In genomic region chr12:9702239-9702638, GRCh38 we compare ENCODE assay signal across 15 cellular contexts. TPM values are rescaled to one million over a fixed set of nuclear protein-coding genes. Genes with fewer than 3 reads are reported as not detected.
A peak's percentile ranks its signal among the peaks of the same experiment; 100 is the strongest.
DNase-seq lines count a peak whose midpoint lies in the region; ATAC-seq and TF ChIP-seq lines count a peak whose summit lies in the region.
"Had no signal": no experiment of that assay in that cellular context is flagged by ENCODE, and none has a peak within 500 bp of the region (broad histone marks: within the 10 kb centered on the region; RNA-seq: fewer than 3 reads in every experiment).

No MANE protein-coding gene starts in this region.

- H3K9me3 Mint-ChIP-seq in WTC11 = peaks cover 74% of the 10 kb centered on the region

- peaks cover 10% of the 10 kb centered on the region; the same call in 1 of the 2 replicates for H3K4me1 Mint-ChIP-seq in WTC11

- TF ChIP-seq CTCF in WTC11 (IDR thresholded peaks at IDR 0.05) = no peak

- H3K36me3 ChIP-seq in BLaER1 treated with 17β-estradiol and CSF1 and Interleukin-3, amounts not matched to agents 10 nM and 100 nM = peaks cover 0 to 5% (median 0%) of the 10 kb centered on the region in 11 experiments; a peak in 7 of 22 replicates
- no peaks in the 10 kb centered on the region for H3K36me3 ChIP-seq in aorta (ENCODE audit: control insufficient read depth in 1 of 2, insufficient read depth in 2 of 2, low read length in 1 of 2)
- H3K36me3 ChIP-seq: left ventricle myocardium inferior, ovary had no signal

- 84 to 98% methylated on average over 3 of the region's 3 CpGs for WGBS in aorta, 2 donors

- H4K20me1 ChIP-seq in BLaER1 treated with 17β-estradiol and CSF1 and Interleukin-3, amounts not matched to agents 10 nM and 100 nM = no peaks in the 10 kb centered on the region

- peak overlapping the region in 6 of 11 experiments; percentile 9 to 38 (median 18); a peak in 9 of 22 replicates for H3K27ac ChIP-seq in BLaER1 treated with 17β-estradiol and CSF1 and Interleukin-3, amounts not matched to agents 10 nM and 100 nM
- H3K27ac ChIP-seq in aorta (ENCODE audit: low read depth in 1 of 2, low read length in 2 of 2) = no peak overlapping the region
- H3K27ac ChIP-seq: left ventricle myocardium inferior, ovary had no signal

- H3K27me3 ChIP-seq in BLaER1 treated with 17β-estradiol and CSF1 and Interleukin-3, amounts not matched to agents 10 nM and 100 nM = no peaks in the 10 kb centered on the region
- H3K27me3 ChIP-seq in aorta (ENCODE audit: control insufficient read depth in 1 of 2, insufficient read depth in 2 of 2, low read length in 1 of 2) = no peaks in the 10 kb centered on the region
- H3K27me3 ChIP-seq: ovary had no signal

- H3K36me3 Mint-ChIP-seq in WTC11 = peaks cover 20% of the 10 kb centered on the region

- 0 out of 20 replicates have a peak overlapping the region, but pooled peaks of 1 of the 10 experiments have one; percentile 18 for H3K4me3 ChIP-seq in BLaER1 treated with 17β-estradiol and CSF1 and Interleukin-3, amounts not matched to agents 10 nM and 100 nM
- H3K4me3 ChIP-seq in Jurkat, Clone E6-1 (ENCODE audit: low read length) = peak overlapping the region; percentile 45
- H3K4me3 ChIP-seq in aorta (ENCODE audit: low read length in 2 of 2) = no peak overlapping the region
- H3K4me3 ChIP-seq: left ventricle myocardium inferior, ovary had no signal

- H3K9ac ChIP-seq in BLaER1 treated with 17β-estradiol and CSF1 and Interleukin-3, amounts not matched to agents 10 nM and 100 nM = peak overlapping the region in 3 of 11 experiments; percentile 15 to 26 (median 15); a peak in 3 of 22 replicates

- peaks cover 21 to 86% (median 38%) of the 10 kb centered on the region in 10 experiments for H3K4me1 ChIP-seq in BLaER1 treated with 17β-estradiol and CSF1 and Interleukin-3, amounts not matched to agents 10 nM and 100 nM
- no peaks in the 10 kb centered on the region for H3K4me1 ChIP-seq in aorta (ENCODE audit: control insufficient read depth in 1 of 2, insufficient read depth in 2 of 2, low read length in 2 of 2)

- intact Hi-C loops in aorta (cut with DNase I) = no loop called here

- H3K27ac Mint-ChIP-seq in WTC11 = no peak overlapping the region

- CTCF ChIA-PET in WTC11 (lab: Charles Lee) = no interaction called here

- DNase-seq in Jurkat, Clone E6-1 (ENCODE audit: low read depth, low spot score) = peak; percentile 89
- DNase-seq in activated CD8-positive, alpha-beta memory T cell treated with anti-CD3 and anti-CD28 coated beads, Interleukin-2, amount 50 U/mL, for 4 hours = peak; percentile 46
- DNase-seq in WTC11 (ENCODE audit: low spot score) = no peak
- DNase-seq in inferior parietal cortex (ENCODE audit: extremely low spot score) = no peak
- DNase-seq in aorta = no peak
- DNase-seq: foreskin melanocyte, H7, left ventricle myocardium inferior, NCI-H1048, NCI-H774, ovary, substantia nigra had no signal

- H3K27me3 Mint-ChIP-seq in WTC11 (ENCODE audit: low read depth) = peaks cover 13% of the 10 kb centered on the region; the same call in 1 of the 2 replicates

- no peak overlapping the region for H3K4me3 Mint-ChIP-seq in WTC11

- H3K4me2 ChIP-seq in BLaER1 treated with 17β-estradiol and CSF1 and Interleukin-3, amounts not matched to agents 10 nM and 100 nM = peak overlapping the region; percentile 43 to 89 (median 74)

- H3K9me3 ChIP-seq in BLaER1 treated with 17β-estradiol and CSF1 and Interleukin-3, amounts not matched to agents 10 nM and 100 nM (replicated peaks in 1 of 11) = peaks cover 10 to 23% (median 20%) of the 10 kb centered on the region in 11 experiments; a peak in 19 of 22 replicates
- peaks cover 2% of the 10 kb centered on the region for H3K9me3 ChIP-seq in aorta (ENCODE audit: control insufficient read depth, low read length)
- H3K9me3 ChIP-seq: ovary had no signal

- peak; percentile 26 for ATAC-seq in esophagus mucosa
- no peak for ATAC-seq in WTC11
- no peak for ATAC-seq in HG03108 (IDR thresholded peaks at IDR 0.05; ENCODE audit: unreplicated experiment)
- no peak for ATAC-seq in aorta (ENCODE audit: low FRiP score)

- POLR2A ChIA-PET in WTC11 (lab: Charles Lee) = no interaction called here

TF ChIP-seq in WTC11, 78 proteins besides CTCF, POLR2A, EP300 and RAD21 (continues in another document):
- TF ChIP-seq CBFB (CRISPR knock-in tag; IDR thresholded peaks at IDR 0.05; ENCODE audit: low read depth) = no peak
- no peak for TF ChIP-seq EMX1 (CRISPR knock-in tag; IDR thresholded peaks at IDR 0.05)
- no peak for TF ChIP-seq FOXP4 (CRISPR knock-in tag; IDR thresholded peaks at IDR 0.05)
- TF ChIP-seq E2F1 (CRISPR knock-in tag; IDR thresholded peaks at IDR 0.05) = no peak
- TF ChIP-seq ZNF232 (CRISPR knock-in tag; IDR thresholded peaks at IDR 0.05) = no peak
- no peak for TF ChIP-seq AR (CRISPR knock-in tag; IDR thresholded peaks at IDR 0.05)
- no peak for TF ChIP-seq ATF2 (CRISPR knock-in tag; IDR thresholded peaks at IDR 0.05; ENCODE audit: borderline replicate concordance, low read depth)
- TF ChIP-seq RORB (CRISPR knock-in tag; IDR thresholded peaks at IDR 0.05) = no peak
- no peak for TF ChIP-seq NR3C1 (CRISPR knock-in tag; conservative IDR thresholded peaks at IDR 0.05; ENCODE audit: low read depth)
- TF ChIP-seq CREB1 (CRISPR knock-in tag; IDR thresholded peaks at IDR 0.05) = no peak

RNA-seq across cellular contexts. Expression of gene CLECL1, which starts 30.7 kb away (rescaled TPM):
- polyA plus RNA-seq in Jurkat, Clone E6-1 (2012; ENCODE audit: insufficient read depth, insufficient read length) = not detected
- total RNA-seq in esophagus mucosa (not detected), WTC11 (2021) (not detected in 3 replicates), aorta (1 to 10 TPM in 1 of 2 donors, not detected in 1; 2.1 TPM)
- polyA plus RNA-seq in aorta = not detected
- total RNA-seq: H7, left ventricle myocardium inferior had no signal

RNA-seq across cellular contexts. Expression of gene CLEC2D, which starts 32.7 kb away (rescaled TPM):
- 9.1 TPM for polyA plus RNA-seq in Jurkat, Clone E6-1 (2012; ENCODE audit: insufficient read depth, insufficient read length)
- total RNA-seq in esophagus mucosa (3.7 TPM), WTC11 (2021) (6.2 to 9.8 TPM (median 7.1 TPM) in 3 replicates), aorta (10 to 100 TPM; 16.0 to 36.5 TPM)
- 1 to 10 TPM in 1 of 2 donors, under 1 TPM in 1; 0.25 to 3.0 TPM for polyA plus RNA-seq in aorta

RNA-seq across cellular contexts. Expression of gene CD69, which starts 58.5 kb away (rescaled TPM):
- 13.5 TPM for polyA plus RNA-seq in Jurkat, Clone E6-1 (2012; ENCODE audit: insufficient read depth, insufficient read length)
- total RNA-seq in esophagus mucosa = 0.68 TPM
- total RNA-seq in WTC11 (2021) = 0.34 to 0.60 TPM (median 0.42 TPM) in 3 replicates
- total RNA-seq in aorta = 1 to 10 TPM; 4.4 to 8.4 TPM
- under 1 TPM in 1 of 2 donors, not detected in 1; 0.59 TPM for polyA plus RNA-seq in aorta
- total RNA-seq: H7 had no signal

Comparison
In these comparisons a context has a peak if more than half of its experiments do, and no peak if none do; other contexts are left out.
1. H3K27ac ChIP-seq: peak in BLaER1 treated with 17β-estradiol and CSF1 and Interleukin-3, amounts not matched to agents 10 nM and 100 nM (6 of 11); none in aorta (0 of 2).
2. DNase-seq: peak in Jurkat, Clone E6-1 (single experiment) and activated CD8-positive, alpha-beta memory T cell treated with anti-CD3 and anti-CD28 coated beads, Interleukin-2, amount 50 U/mL, for 4 hours (single experiment); none in WTC11 (single experiment), inferior parietal cortex (single experiment) and aorta (0 of 2).